Comparison of ENCODE assay signal across 16 cellular contexts in the genomic region with DNA sequence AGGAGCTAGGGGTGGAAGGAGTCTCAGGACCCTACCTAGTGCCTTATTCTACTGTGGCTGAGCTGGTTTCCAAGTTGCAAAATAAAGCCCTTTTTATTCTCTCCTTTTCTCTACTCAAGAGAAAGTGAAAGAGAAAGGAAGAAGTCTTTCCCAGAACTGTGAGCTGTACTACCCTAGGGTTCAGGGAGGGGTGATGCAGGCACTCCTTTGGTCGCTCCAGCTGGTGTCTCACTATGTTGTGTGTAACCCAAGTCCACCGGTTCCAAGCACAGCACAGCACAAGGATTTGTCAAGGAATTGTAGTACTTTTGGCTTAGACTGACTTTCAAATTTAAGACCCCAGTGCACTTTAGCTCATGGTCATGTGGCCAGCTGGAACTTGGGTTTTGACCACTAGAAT.
DNase-seq lines count a peak whose midpoint lies in the region; ATAC-seq lines count a peak whose summit lies in the region.
"Had no signal": no experiment of that assay in that cellular context is flagged by ENCODE, and none has a peak within 500 bp of the region (broad histone marks: within the 10 kb centered on the region; RNA-seq: fewer than 3 reads in every experiment).

No MANE protein-coding gene starts in this region.

- no peak for ATAC-seq in HG03280 (IDR thresholded peaks at IDR 0.05; ENCODE audit: unreplicated experiment)
- ATAC-seq: A549; CD8-positive, alpha-beta T cell; HCT116 had no signal

- peak; percentile 22 for DNase-seq in ELR (ENCODE audit: low read depth)
- DNase-seq in LHCN-M2 (ENCODE audit: low read depth) = peak; percentile 25
- peak; percentile 69 for DNase-seq in OCI-M1 (lab: John Stamatoyannopoulos, UW)
- DNase-seq in myocyte (ENCODE audit: low read depth) = peak; percentile 13
- DNase-seq in retina = no peak
- DNase-seq in MV-4-11 (lab: John Stamatoyannopoulos, UW) = no peak
- DNase-seq in stimulated activated CD4-positive, alpha-beta T cell treated with anti-CD3 and anti-CD28 coated beads, Interleukin-12 subunit alpha, Interleukin-12 subunit beta, amount 100 ng/mL, for 4 hours = no peak
- DNase-seq: CD8-positive, alpha-beta T cell; COR-L47; DMS153; DMS79 treated with DMSO at 0.1 percent for 48 hours; GF-D8; IMR-90 had no signal

Comparison
In these comparisons a context has a peak if more than half of its experiments do, and no peak if none do; other contexts are left out.
1. DNase-seq: peak in ELR (single experiment), LHCN-M2 (single experiment), OCI-M1 (single experiment) and myocyte (single experiment); none in retina (single experiment), MV-4-11 (single experiment) and stimulated activated CD4-positive, alpha-beta T cell treated with anti-CD3 and anti-CD28 coated beads, Interleukin-12 subunit alpha, Interleukin-12 subunit beta, amount 100 ng/mL, for 4 hours (single experiment).